ENCODE assay signal across 9 cellular contexts in genomic region chr1:23576338-23577055, GRCh38. TPM values are rescaled to one million over a fixed set of nuclear protein-coding genes. Genes with fewer than 3 reads are reported as not detected.
DNase-seq lines count a peak whose midpoint lies in the region; ATAC-seq and TF ChIP-seq lines count a peak whose summit lies in the region.
"Had no signal": no experiment of that assay in that cellular context is flagged by ENCODE, and none has a peak within 500 bp of the region (broad histone marks: within the 10 kb centered on the region; RNA-seq: fewer than 3 reads in every experiment).

No MANE protein-coding gene starts in this region.

- H3K4me3 Mint-ChIP-seq in neural crest cell: no peak overlapping the region

- dilution Hi-C loops in mammary epithelial cell (cut with HindIII; ENCODE audit: low sequenced_read_pairs): no loop called here

- 52% methylated on average over 7 of the region's 7 CpGs for WGBS in mammary epithelial cell (ENCODE audit: low coverage, missing lambda C conversion rate)

- POLR2A ChIA-PET in AG04449 (lab: Yijun Ruan, JAX): interaction anchor here (0.6 to 3.4 kb wide), 7 partner anchors 8 to 37 kb away, joined by 3 to 67 read pairs (median 6); partner anchors contain the start of gene ID3

- H3K27ac Mint-ChIP-seq in neural crest cell (ENCODE audit: unreplicated experiment): peak overlapping the region; percentile 83

- no peaks in the 10 kb centered on the region for H4K20me1 ChIP-seq in mammary epithelial cell (ENCODE audit: insufficient read depth, low read length)

- peak overlapping the region; percentile 56 for H2AFZ ChIP-seq in mammary epithelial cell (ENCODE audit: low read depth, low read length)

- TF ChIP-seq CTCF in AG04449 (IDR thresholded peaks at IDR 0.05; ENCODE audit: insufficient read depth, low read length, missing control alignments): no peak
- TF ChIP-seq CTCF in mammary epithelial cell (conservative IDR thresholded peaks at IDR 0.05 in 1 of 2, IDR thresholded peaks at IDR 0.05 in 1 of 2; ENCODE audit: extremely low read depth in 1 of 2, insufficient read depth in 1 of 2, low read depth in 1 of 2, low read length in 2 of 2): no peak
- TF ChIP-seq CTCF in neural crest cell (conservative IDR thresholded peaks at IDR 0.05): no peak

- in situ Hi-C loops in mammary epithelial cell (cut with MboI; ENCODE audit: low sequenced_read_pairs in 2 of 2) (no loop called here), G401 (cut with HindIII; ENCODE audit: low sequenced_read_pairs) (no loop called here)

- H3K27me3 ChIP-seq in mammary epithelial cell (ENCODE audit: insufficient read depth, low read length): no peaks in the 10 kb centered on the region

- H3K4me3 ChIP-seq in AG04449 (ENCODE audit: low read depth, low read length): peak overlapping the region; percentile 43
- no peak overlapping the region for H3K4me3 ChIP-seq in mammary epithelial cell (replicated peaks in 1 of 3; ENCODE audit: insufficient read depth in 1 of 3, low read depth in 2 of 3, low read length in 3 of 3)

- DNase-seq in AG04449 (ENCODE audit: low read depth, low spot score) (no peak), M059J (ENCODE audit: low read depth) (peak; percentile 63), mammary epithelial cell (no peak), neural crest cell (ENCODE audit: low read depth, low spot score) (no peak), C1 segment of cervical spinal cord (lab: John Stamatoyannopoulos, UW) (no peak), DMS114 treated with DMSO at 0.1 percent for 48 hours (lab: John Stamatoyannopoulos, UW; ENCODE audit: unreplicated experiment) (no peak), G401 (ENCODE audit: low spot score) (no peak)
- DNase-seq: GF-D8 had no signal

- no peaks in the 10 kb centered on the region for H3K9me3 Mint-ChIP-seq in neural crest cell

- H3K4me1 ChIP-seq in mammary epithelial cell (ENCODE audit: insufficient read depth, low read length): peaks cover 18% of the 10 kb centered on the region

- no peaks in the 10 kb centered on the region for H3K36me3 ChIP-seq in mammary epithelial cell (ENCODE audit: insufficient read depth, low read length)

- peaks cover 59% of the 10 kb centered on the region for H3K4me1 Mint-ChIP-seq in neural crest cell

- H3K79me2 ChIP-seq in mammary epithelial cell (ENCODE audit: insufficient read depth, low read length): no peaks in the 10 kb centered on the region

- BruUV-seq in mammary epithelial cell (replicated peaks; lab: Mats Ljungman, UMichigan): no TSS peak

- H3K27ac ChIP-seq in mammary epithelial cell (ENCODE audit: insufficient read depth, low read depth, low read length): peak overlapping the region; percentile 60

- no peak for ATAC-seq in GM21619 (IDR thresholded peaks at IDR 0.05; ENCODE audit: unreplicated experiment)

- intact Hi-C loops in mammary epithelial cell (cut with micrococcal nuclease): no loop called here

- H3K4me2 ChIP-seq in mammary epithelial cell (ENCODE audit: insufficient read depth, low read depth, low read length): peak overlapping the region; percentile 31

- peak overlapping the region; percentile 16 for H3K9ac ChIP-seq in mammary epithelial cell (ENCODE audit: insufficient read depth, low read length)

- CTCF ChIA-PET in AG04449 (lab: Yijun Ruan, JAX): interaction anchor here (0.8 to 3.7 kb wide), 12 partner anchors 9 to 79 kb away, joined by 3 to 31 read pairs (median 5); partner anchors contain the start of gene ID3
- CTCF ChIA-PET in mammary epithelial cell (lab: Charles Lee; ENCODE audit: low non-redundant PET): interaction anchor here (0.6 kb wide), 1 partner anchor 59 kb away, joined by 12 read pairs; no protein-coding TSS in a partner anchor

- no peaks in the 10 kb centered on the region for H3K36me3 Mint-ChIP-seq in neural crest cell (ENCODE audit: low read depth)

- no peaks in the 10 kb centered on the region for H3K9me3 ChIP-seq in mammary epithelial cell (replicated peaks; ENCODE audit: insufficient read depth, low read length)

- H3K27me3 Mint-ChIP-seq in neural crest cell (ENCODE audit: low read depth): no peaks in the 10 kb centered on the region

RNA-seq across cellular contexts. Expression of gene ID3, which starts 17.2 kb away (rescaled TPM):
- total RNA-seq in M059J (2014; rRNA removed; shearing (Covaris generic)): 909 and 1,078 TPM in 2 replicates
- total RNA-seq in mammary epithelial cell (10 to 100 TPM; 53.6 to 53.8 TPM), neural crest cell (36.2 and 40.9 TPM in 2 replicates)
- 31.7 TPM for polyA plus RNA-seq in mammary epithelial cell
- 22.4 TPM for polyA minus RNA-seq in mammary epithelial cell
- total RNA-seq in G401 (2014; rRNA removed; shearing (Covaris generic)): 1,524 and 1,844 TPM in 2 replicates

RNA-seq across cellular contexts. Expression of gene E2F2, which starts 45.5 kb away (rescaled TPM):
- 2.8 and 3.6 TPM in 2 replicates for total RNA-seq in M059J (2014; rRNA removed; shearing (Covaris generic))
- total RNA-seq in mammary epithelial cell (1 to 10 TPM in 1 of 2 donors, under 1 TPM in 1; 0.17 to 2.2 TPM), neural crest cell (23.5 and 23.7 TPM in 2 replicates)
- polyA plus RNA-seq in mammary epithelial cell: 0.44 TPM
- polyA minus RNA-seq in mammary epithelial cell: 3.1 TPM
- 8.4 and 11.7 TPM in 2 replicates for total RNA-seq in G401 (2014; rRNA removed; shearing (Covaris generic))

Comparison
In these comparisons a context has a peak if more than half of its experiments do, and no peak if none do; other contexts are left out.
1. RNA of gene ID3, which starts 17.2 kb away (total RNA-seq): 1,524 to 1,844 TPM in G401 and 909 to 1,078 TPM in M059J; 53.6 to 53.8 TPM in mammary epithelial cell and 36.2 to 40.9 TPM in neural crest cell; every median in the first group is over 10 times any median in the second.